ENCODE assay signal across 11 cellular contexts in the genomic region with DNA sequence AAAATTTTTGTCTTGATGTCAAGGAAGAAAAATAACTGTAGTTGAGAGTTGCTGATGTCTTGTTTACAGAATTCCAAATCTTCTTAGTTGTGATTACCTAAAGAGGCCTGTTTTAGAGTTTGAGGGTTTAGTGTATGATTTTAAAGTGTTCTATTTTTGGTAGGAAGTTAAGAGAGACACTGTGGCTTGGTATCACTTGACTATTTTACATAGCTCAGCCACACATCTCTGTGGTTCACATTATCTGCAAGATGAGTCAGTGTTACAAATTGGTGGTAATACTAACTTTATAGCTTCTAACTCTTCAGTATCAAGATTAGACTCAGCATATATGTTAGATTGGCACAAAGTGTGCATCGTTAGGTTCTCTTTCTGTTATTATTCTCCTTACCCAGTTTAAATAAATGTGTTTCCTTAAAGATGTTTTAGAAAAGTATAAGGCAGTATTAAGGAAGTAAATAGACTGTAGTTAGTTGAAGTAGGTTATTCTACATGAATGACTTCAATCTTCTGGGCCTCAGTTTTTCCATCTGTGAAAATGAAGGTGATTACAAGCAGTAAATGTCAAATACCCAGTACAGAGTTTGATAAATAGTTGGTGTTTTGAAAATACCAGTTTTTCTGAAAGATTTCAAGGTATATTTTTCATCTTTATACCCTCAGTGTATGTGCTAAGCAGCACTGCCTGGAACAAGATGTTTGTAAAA. TPM values are rescaled to one million over a fixed set of nuclear protein-coding genes. Genes with fewer than 3 reads are reported as not detected.
DNase-seq lines count a peak whose midpoint lies in the region; ATAC-seq and TF ChIP-seq lines count a peak whose summit lies in the region.
"Had no signal": no experiment of that assay in that cellular context is flagged by ENCODE, and none has a peak within 500 bp of the region (broad histone marks: within the 10 kb centered on the region; RNA-seq: fewer than 3 reads in every experiment).

No MANE protein-coding gene starts in this region.

- intact Hi-C loops in upper lobe of right lung (cut with DNase I) = no loop called here

- ATAC-seq in GM18873 (IDR thresholded peaks at IDR 0.05; ENCODE audit: low FRiP score, unreplicated experiment) (peak; percentile 82), HG02571 (IDR thresholded peaks at IDR 0.05; ENCODE audit: unreplicated experiment) (peak; percentile 70), upper lobe of right lung (no peak)
- ATAC-seq: left lung had no signal

- no peaks in the 10 kb centered on the region for H3K27me3 ChIP-seq in upper lobe of right lung
- H3K27me3 ChIP-seq: left lung had no signal

- H3K27ac ChIP-seq in upper lobe of right lung = no peak overlapping the region

- H3K9me3 ChIP-seq in upper lobe of right lung = no peaks in the 10 kb centered on the region
- H3K9me3 ChIP-seq: left lung had no signal

- no peak overlapping the region for H3K4me3 ChIP-seq in upper lobe of right lung
- H3K4me3 ChIP-seq: left lung had no signal

- no peak for TF ChIP-seq CTCF in upper lobe of right lung (IDR thresholded peaks at IDR 0.05)

- peak; percentile 38 for DNase-seq in MV-4-11 (lab: John Stamatoyannopoulos, UW)
- peak; percentile 71 for DNase-seq in myocyte (ENCODE audit: low read depth)
- no peak for DNase-seq in upper lobe of right lung
- no peak for DNase-seq in AG20443 (ENCODE audit: low spot score)
- no peak for DNase-seq in DMS153 (lab: John Stamatoyannopoulos, UW)
- no peak for DNase-seq in activated CD8-positive, alpha-beta memory T cell treated with anti-CD3 and anti-CD28 coated beads, Interleukin-2, amount 50 U/mL, for 48 hours
- DNase-seq: amniotic stem cell; stimulated activated CD4-positive, alpha-beta T cell treated with anti-CD3 and anti-CD28 coated beads, Interleukin-4, amount 100 ng/mL, for 24 hours had no signal

- H3K36me3 ChIP-seq in upper lobe of right lung = peaks cover 16% of the 10 kb centered on the region

- H3K4me1 ChIP-seq in upper lobe of right lung = no peaks in the 10 kb centered on the region

RNA-seq across cellular contexts. Expression of a gene that starts 33.4 kb away (rescaled TPM):
- total RNA-seq in myocyte (29.1 and 34.7 TPM in 2 replicates), upper lobe of right lung (34.4 TPM)
- 17.5 TPM for polyA plus RNA-seq in myocyte (2012)

Comparison
In these comparisons a context has a peak if more than half of its experiments do, and no peak if none do; other contexts are left out.
1. DNase-seq: peak in MV-4-11 (single experiment) and myocyte (single experiment); none in upper lobe of right lung (single experiment), AG20443 (single experiment), DMS153 (single experiment) and activated CD8-positive, alpha-beta memory T cell treated with anti-CD3 and anti-CD28 coated beads, Interleukin-2, amount 50 U/mL, for 48 hours (single experiment).